1 cellular context compared by ENCODE assay signal in genomic region chr2:88077076-88077475, GRCh38.
TF ChIP-seq lines count a peak whose summit lies in the region.

No MANE protein-coding gene starts in this region.

TF ChIP-seq in HepG2, 621 proteins besides CTCF, POLR2A, EP300 and RAD21:
- TF ChIP-seq ZSCAN25 (CRISPR knock-in tag; IDR thresholded peaks at IDR 0.05) (peak; percentile 65; the same call in 1 of the 2 replicates), ZNF609 (CRISPR knock-in tag; IDR thresholded peaks at IDR 0.05; ENCODE audit: borderline replicate concordance) (no peak)
